Comparison of ENCODE assay signal across 23 cellular contexts in genomic region chrX:24002792-24003191, GRCh38. TPM values are rescaled to one million over a fixed set of nuclear protein-coding genes. Genes with fewer than 3 reads are reported as not detected.
A peak's percentile ranks its signal among the peaks of the same experiment; 100 is the strongest.
DNase-seq lines count a peak whose midpoint lies in the region; ATAC-seq, FAIRE-seq and TF ChIP-seq lines count a peak whose summit lies in the region.
"Had no signal": no experiment of that assay in that cellular context is flagged by ENCODE, and none has a peak within 500 bp of the region (broad histone marks: within the 10 kb centered on the region; RNA-seq: fewer than 3 reads in every experiment).

No MANE protein-coding gene starts in this region.

- no peak for TF ChIP-seq CTCF in PC-3 (conservative IDR thresholded peaks at IDR 0.05; ENCODE audit: low read depth, low read length)
- TF ChIP-seq CTCF in mucosa of descending colon (IDR thresholded peaks at IDR 0.05) = no peak

- intact Hi-C loops in PC-3 (cut with micrococcal nuclease) = no loop called here
- intact Hi-C loops in mucosa of descending colon (cut with DNase I, micrococcal nuclease) = no loop called here

- no peaks in the 10 kb centered on the region for H3F3A ChIP-seq in PC-3 (ENCODE audit: low read length, unreplicated experiment)

- peaks cover 6% of the 10 kb centered on the region; the same call in 1 of the 2 replicates for H3K4me1 ChIP-seq in PC-3 (ENCODE audit: insufficient read depth, low read length)
- no peaks in the 10 kb centered on the region for H3K4me1 ChIP-seq in mucosa of descending colon (ENCODE audit: low read depth)

- H3K9me3 Mint-ChIP-seq in activated CD4-positive, alpha-beta T cell treated with anti-CD3 and anti-CD28 coated beads, Interleukin-2, amount 10 ng/mL, durations not matched to agents 7 days and 5 days = no peaks in the 10 kb centered on the region
- H3K9me3 Mint-ChIP-seq: CD8-positive, alpha-beta memory T cell had no signal

- no peak overlapping the region for H3K27ac ChIP-seq in PC-3 (ENCODE audit: low read length)

- H3K4me2 ChIP-seq in PC-3 (ENCODE audit: low read length) = 0 out of 2 replicates have a peak overlapping the region, but pooled peaks have one; percentile 13
- H3K4me2 ChIP-seq: SK-N-SH had no signal

- DNase-seq in ELR (ENCODE audit: low read depth) = peak; percentile 9
- DNase-seq in HTR-8/SVneo (ENCODE audit: insufficient read length, low spot score) = no peak
- DNase-seq in PC-3 = peak; percentile 57
- no peak for DNase-seq in mucosa of descending colon
- no peak for DNase-seq in NCI-H1436 treated with DMSO at 0.1 percent for 48 hours (lab: John Stamatoyannopoulos, UW)
- DNase-seq in ACHN = no peak
- no peak for DNase-seq in activated CD4-positive, alpha-beta T cell treated with anti-CD3 and anti-CD28 coated beads, Interleukin-2, amount 10 ng/mL, durations not matched to agents 7 days and 5 days
- DNase-seq: AML-193; C1 segment of cervical spinal cord; Calu3; CD8-positive, alpha-beta memory T cell; DMS153; GOT3; Kasumi-1; MM.1S; NCI-H1048; NCI-H1417 treated with DMSO at 0.1 percent for 48 hours; NCI-H187 treated with DMSO at 0.1 percent for 48 hours; NCI-H2107; NCI-H446 treated with DMSO at 0.1 percent for 48 hours; SIG-M5; SK-N-SH had no signal

- H3K27me3 ChIP-seq in PC-3 (ENCODE audit: low read length) = no peaks in the 10 kb centered on the region

- H3K9ac ChIP-seq in PC-3 (ENCODE audit: low read length) = no peak overlapping the region
- H3K9ac ChIP-seq: SK-N-SH had no signal

- H3K36me3 ChIP-seq in PC-3 (ENCODE audit: low read depth, low read length) = peaks cover 3% of the 10 kb centered on the region; the same call in 1 of the 2 replicates
- no peaks in the 10 kb centered on the region for H3K36me3 ChIP-seq in mucosa of descending colon (ENCODE audit: low read depth)

- H2AFZ ChIP-seq in PC-3 (ENCODE audit: low read length) = no peak overlapping the region

- no peaks in the 10 kb centered on the region for H3K27me3 Mint-ChIP-seq in activated CD4-positive, alpha-beta T cell treated with anti-CD3 and anti-CD28 coated beads, Interleukin-2, amount 10 ng/mL, durations not matched to agents 7 days and 5 days
- H3K27me3 Mint-ChIP-seq: CD8-positive, alpha-beta memory T cell had no signal

- ATAC-seq in PC-3 (peak; percentile 90), mucosa of descending colon (peak; percentile 40)
- ATAC-seq: Panc1 had no signal

- H3K4me3 ChIP-seq in PC-3 (ENCODE audit: low read length) = no peak overlapping the region
- H3K4me3 ChIP-seq in mucosa of descending colon = no peak overlapping the region

- in situ Hi-C loops in ACHN (cut with HindIII; ENCODE audit: low pct_ligation_motif_present, low pct_unique_long_range_greater_than_20kb, low sequenced_read_pairs) = no loop called here

- peaks cover 13% of the 10 kb centered on the region for H3K4me1 Mint-ChIP-seq in activated CD4-positive, alpha-beta T cell treated with anti-CD3 and anti-CD28 coated beads, Interleukin-2, amount 10 ng/mL, durations not matched to agents 7 days and 5 days

- no peak overlapping the region for H3K27ac Mint-ChIP-seq in activated CD4-positive, alpha-beta T cell treated with anti-CD3 and anti-CD28 coated beads, Interleukin-2, amount 10 ng/mL, durations not matched to agents 7 days and 5 days
- H3K27ac Mint-ChIP-seq: CD8-positive, alpha-beta memory T cell had no signal

- BruUV-seq in PC-3 (replicated peaks; lab: Mats Ljungman, UMichigan) = no TSS peak

- H3K4me3 Mint-ChIP-seq in activated CD4-positive, alpha-beta T cell treated with anti-CD3 and anti-CD28 coated beads, Interleukin-2, amount 10 ng/mL, durations not matched to agents 7 days and 5 days = no peak overlapping the region
- H3K4me3 Mint-ChIP-seq: CD8-positive, alpha-beta memory T cell had no signal

- H3K9me3 ChIP-seq in PC-3 (ENCODE audit: low read length) (no peaks in the 10 kb centered on the region), mucosa of descending colon (no peaks in the 10 kb centered on the region)
- H3K9me3 ChIP-seq: SK-N-SH had no signal

- no peaks in the 10 kb centered on the region for H3K79me2 ChIP-seq in PC-3 (ENCODE audit: low read length)

- H4K20me1 ChIP-seq in PC-3 (ENCODE audit: low read length) = no peaks in the 10 kb centered on the region

- FAIRE-seq in HTR-8/SVneo (lab: Jason Lieb, UNC) = peak; percentile 69

- H3K36me3 Mint-ChIP-seq in activated CD4-positive, alpha-beta T cell treated with anti-CD3 and anti-CD28 coated beads, Interleukin-2, amount 10 ng/mL, durations not matched to agents 7 days and 5 days (ENCODE audit: low read depth) = peaks cover 23% of the 10 kb centered on the region

- H3K9me2 ChIP-seq in PC-3 (replicated peaks; ENCODE audit: low read length) = no peaks in the 10 kb centered on the region
- H3K9me2 ChIP-seq: SK-N-SH had no signal

- POLR2A ChIA-PET in PC-3 (lab: Charles Lee; ENCODE audit: unreplicated experiment) = no interaction called here
- POLR2A ChIA-PET in activated CD4-positive, alpha-beta T cell treated with anti-CD3 and anti-CD28 coated beads, Interleukin-2, amount 10 ng/mL, durations not matched to agents 7 days and 5 days (lab: Charles Lee) = no interaction called here

- CTCF ChIA-PET in PC-3 (lab: Charles Lee) = no interaction called here
- CTCF ChIA-PET in activated CD4-positive, alpha-beta T cell treated with anti-CD3 and anti-CD28 coated beads, Interleukin-2, amount 10 ng/mL, durations not matched to agents 7 days and 5 days (lab: Charles Lee) = no interaction called here

RNA-seq across cellular contexts. Expression of gene KLHL15, which starts 24.2 kb away (rescaled TPM):
- total RNA-seq in PC-3 (2014; rRNA removed) (7.3 and 8.5 TPM in 2 replicates), mucosa of descending colon (1 to 10 TPM; 3.3 to 9.7 (median 3.4) TPM)
- total RNA-seq in activated CD4-positive, alpha-beta T cell treated with anti-CD3 and anti-CD28 coated beads, Interleukin-2, amount 10 ng/mL, durations not matched to agents 7 days and 5 days = 1 to 10 TPM; 8.6 to 9.6 TPM

RNA-seq across cellular contexts. Expression of gene EIF2S3, which starts 52.0 kb away (rescaled TPM):
- 178 and 201 TPM in 2 replicates for total RNA-seq in PC-3 (2014; rRNA removed)
- 100 to 1,000 TPM; 113 to 157 (median 136) TPM for total RNA-seq in mucosa of descending colon
- 100 to 1,000 TPM; 199 to 209 TPM for total RNA-seq in activated CD4-positive, alpha-beta T cell treated with anti-CD3 and anti-CD28 coated beads, Interleukin-2, amount 10 ng/mL, durations not matched to agents 7 days and 5 days

Comparison
In these comparisons a context has a peak if more than half of its experiments do, and no peak if none do; other contexts are left out.
1. DNase-seq: peak in ELR (single experiment) and PC-3 (single experiment); none in HTR-8/SVneo (single experiment), mucosa of descending colon (0 of 3), NCI-H1436 treated with DMSO at 0.1 percent for 48 hours (single experiment), ACHN (single experiment) and activated CD4-positive, alpha-beta T cell treated with anti-CD3 and anti-CD28 coated beads, Interleukin-2, amount 10 ng/mL, durations not matched to agents 7 days and 5 days (single experiment).